23 cellular contexts compared by ENCODE assay signal in the genomic region with DNA sequence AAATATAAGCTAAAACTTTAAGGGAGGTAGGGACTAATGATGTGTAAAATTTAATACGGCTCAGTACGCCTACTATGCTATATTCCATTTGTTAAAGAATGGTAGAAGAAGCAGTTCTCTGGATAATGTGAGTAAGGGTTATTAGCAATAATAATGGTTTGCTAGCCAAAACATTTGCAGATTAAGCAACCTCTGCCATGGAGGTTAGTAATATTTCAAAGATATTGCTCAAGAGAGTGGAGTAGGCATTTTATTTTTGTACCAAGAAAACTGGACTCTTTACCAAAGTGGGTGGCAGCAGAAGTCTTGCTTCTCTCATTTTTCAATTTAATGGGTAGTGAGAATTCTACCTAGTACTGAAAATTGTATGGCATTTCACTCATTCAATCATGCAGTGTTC.
"Had no signal": no experiment of that assay in that cellular context is flagged by ENCODE, and none has a peak within 500 bp of the region (broad histone marks: within the 10 kb centered on the region; RNA-seq: fewer than 3 reads in every experiment).

No MANE protein-coding gene starts in this region.

- DNase-seq: heart left ventricle; hypothalamus; immature natural killer cell; islet precursor cell; left ventricle myocardium inferior; midbrain; mucosa of descending colon; naive thymus-derived CD4-positive, alpha-beta T cell; pancreas; psoas muscle; right lobe of liver; stimulated activated CD4-positive, alpha-beta T cell treated with anti-CD3 and anti-CD28 coated beads, Interleukin-12 subunit alpha, Interleukin-12 subunit beta, amount 100 ng/mL, for 4 hours; stimulated activated CD4-positive, alpha-beta T cell treated with anti-CD3 and anti-CD28 coated beads, Interleukin-15, amount 100 ng/mL, for 24 hours; stimulated activated CD4-positive, alpha-beta T cell treated with anti-CD3 and anti-CD28 coated beads, Interleukin-2, amount 100 ng/mL, for 24 hours; stimulated activated CD4-positive, alpha-beta T cell treated with anti-CD3 and anti-CD28 coated beads, Interleukin-4, amount 100 ng/mL, for 1 hour; stimulated activated naive B cell treated with anti-CD40 and anti-IgM and Interleukin-4, amounts not matched to agents 10 μg/mL and 1 μg/mL and 100 μg/mL, for 72 hours; tibial artery; upper lobe of right lung had no signal

- H3K36me3 ChIP-seq: heart left ventricle, left ventricle myocardium inferior, pancreas, right lobe of liver, suprapubic skin, thoracic aorta, tibial artery, upper lobe of right lung had no signal

- H3K27ac ChIP-seq: heart left ventricle, left ventricle myocardium inferior, pancreas, psoas muscle, right lobe of liver, suprapubic skin, thoracic aorta, tibial artery, upper lobe of right lung had no signal

- H3K4me1 ChIP-seq: heart left ventricle, left ventricle myocardium inferior, pancreas, psoas muscle, right lobe of liver, suprapubic skin, tibial artery, upper lobe of right lung had no signal

- H3K27me3 ChIP-seq: heart left ventricle, pancreas, right lobe of liver, suprapubic skin, tibial artery, upper lobe of right lung had no signal

- ATAC-seq: heart left ventricle; mucosa of descending colon; naive thymus-derived CD4-positive, alpha-beta T cell; natural killer cell treated with Interleukin-12 subunit alpha and Interleukin-12 subunit beta and Interleukin-15 and Interleukin-18, amount 100 ng/mL, for 72 hours; pancreas; psoas muscle; right lobe of liver; stimulated activated naive B cell treated with anti-CD40 and anti-IgM and Interleukin-4, amounts not matched to agents 10 μg/mL and 1 μg/mL and 100 μg/mL, for 72 hours; upper lobe of right lung had no signal

- H3K4me3 ChIP-seq: heart left ventricle, left ventricle myocardium inferior, lung, mucosa of descending colon, pancreas, psoas muscle, right lobe of liver, suprapubic skin, thoracic aorta, tibial artery, upper lobe of right lung had no signal

- FAIRE-seq: urothelium cell line had no signal

- H3K9me3 ChIP-seq: pancreas had no signal
